ENCODE assay signal across 8 cellular contexts in genomic region chr4:165325732-165326512, GRCh38. TPM values are rescaled to one million over a fixed set of nuclear protein-coding genes. Genes with fewer than 3 reads are reported as not detected.
DNase-seq lines count a peak whose midpoint lies in the region; ATAC-seq, FAIRE-seq and TF ChIP-seq lines count a peak whose summit lies in the region.

No MANE protein-coding gene starts in this region.

- TF ChIP-seq CTCF in OCI-LY1 (IDR thresholded peaks at IDR 0.05; ENCODE audit: low read length) (no peak), endothelial cell (IDR thresholded peaks at IDR 0.05; ENCODE audit: unreplicated experiment) (no peak), omental fat pad (IDR thresholded peaks at IDR 0.05) (no peak), transverse colon (IDR thresholded peaks at IDR 0.05) (no peak)

- TF ChIP-seq EP300 in transverse colon (IDR thresholded peaks at IDR 0.05; ENCODE audit: low read depth): no peak

- peak overlapping the region; percentile 90 for H3K27ac Mint-ChIP-seq in endothelial cell (ENCODE audit: unreplicated experiment)

- FAIRE-seq in GM12892 (lab: Jason Lieb, UNC): peak; percentile 9

- peaks cover 11% of the 10 kb centered on the region for H3K36me3 Mint-ChIP-seq in endothelial cell (ENCODE audit: low read depth, unreplicated experiment)

- no peak for DNase-seq in GM12892 (ENCODE audit: insufficient read length)
- DNase-seq in endothelial cell (ENCODE audit: low spot score): no peak
- DNase-seq in omental fat pad (ENCODE audit: low spot score): no peak
- DNase-seq in transverse colon: no peak
- DNase-seq in hypothalamus (lab: John Stamatoyannopoulos, UW): no peak
- no peak for DNase-seq in KBM-7

- 60 to 70% methylated on average over 7 to 8 of the region's 8 CpGs for WGBS in transverse colon (ENCODE audit: low coverage in 1 of 2), 2 donors

- peaks cover 3% of the 10 kb centered on the region for H3K27me3 Mint-ChIP-seq in endothelial cell (ENCODE audit: unreplicated experiment)

- H3K27ac ChIP-seq in OCI-LY1 (ENCODE audit: low read depth, low read length, poor library complexity, severe bottlenecking) (peak overlapping the region; percentile 83), transverse colon (peak overlapping the region in 1 of 4 donors; percentile 92)

- H3K4me3 Mint-ChIP-seq in endothelial cell (ENCODE audit: unreplicated experiment): peak overlapping the region; percentile 53

- H3K4me1 Mint-ChIP-seq in endothelial cell (ENCODE audit: unreplicated experiment): peaks cover 15% of the 10 kb centered on the region

- H3K36me3 ChIP-seq in OCI-LY1 (ENCODE audit: insufficient read depth, low read length) (peaks cover 36% of the 10 kb centered on the region), transverse colon (no peaks in the 10 kb centered on the region)

- H3K9me2 ChIP-seq in OCI-LY1 (ENCODE audit: low read depth, low read length): no peaks in the 10 kb centered on the region

- intact Hi-C loops in transverse colon (cut with DNase I; ENCODE audit: low total_unique reads): no loop called here

- TF ChIP-seq POLR2A in GM12892 (IDR thresholded peaks at IDR 0.05; ENCODE audit: low read depth, low read length): no peak
- no peak for TF ChIP-seq POLR2A in transverse colon (IDR thresholded peaks at IDR 0.05)

- no peaks in the 10 kb centered on the region; the same call in 1 of the 2 replicates for H3F3A ChIP-seq in OCI-LY1 (ENCODE audit: insufficient read depth, low read length)

- H3K4me2 ChIP-seq in OCI-LY1 (ENCODE audit: low read length): peak overlapping the region; percentile 97

- H4K20me1 ChIP-seq in OCI-LY1 (ENCODE audit: insufficient read depth, low read length): peaks cover 4% of the 10 kb centered on the region; the same call in 1 of the 2 replicates

- ATAC-seq in omental fat pad (ENCODE audit: low FRiP score) (peak; percentile 7), HG02938 (IDR thresholded peaks at IDR 0.05; ENCODE audit: unreplicated experiment) (no peak)

- H3K9ac ChIP-seq in OCI-LY1 (ENCODE audit: low read length): peak overlapping the region; percentile 88

- H3K9me3 Mint-ChIP-seq in endothelial cell (ENCODE audit: unreplicated experiment): no peaks in the 10 kb centered on the region

- in situ Hi-C loops in transverse colon (cut with MboI; ENCODE audit: low pct_ligation_motif_present in 1 of 4, low pct_unique_long_range_greater_than_20kb in 1 of 4, low sequenced_read_pairs in 3 of 4): loop anchor here in 2 of 4 donors (10.0 to 25.0 kb wide), 3 partner anchors 114 to 189 kb away; partner anchors contain the start of gene KLHL2 (in 2 of the 2)
- in situ Hi-C loops in KBM-7 (cut with MboI; ENCODE audit: low pct_unique_long_range_greater_than_20kb, low sequenced_read_pairs): loop anchor here (25.0 kb wide), 1 partner anchor 189 kb away; no protein-coding TSS in a partner anchor

- peak overlapping the region; percentile 96 for H3K4me3 ChIP-seq in OCI-LY1 (ENCODE audit: low read depth, low read length, poor library complexity, severe bottlenecking)
- peak overlapping the region in 1 of 4 donors; percentile 78 for H3K4me3 ChIP-seq in transverse colon

- peak overlapping the region; percentile 96; the same call in 1 of the 2 replicates for H2AFZ ChIP-seq in OCI-LY1 (ENCODE audit: low read length)

- H3K4me1 ChIP-seq in OCI-LY1 (ENCODE audit: insufficient read depth, low read length, severe bottlenecking) (peaks cover 32% of the 10 kb centered on the region), transverse colon (peaks cover 10 to 35% (median 21%) of the 10 kb centered on the region in 4 donors)

- H3K27me3 ChIP-seq in OCI-LY1 (ENCODE audit: insufficient read depth, low read length) (no peaks in the 10 kb centered on the region), transverse colon (no peaks in the 10 kb centered on the region)

- peaks cover 4% of the 10 kb centered on the region; the same call in 1 of the 2 replicates for H3K9me3 ChIP-seq in OCI-LY1 (ENCODE audit: low read length)
- H3K9me3 ChIP-seq in transverse colon: no peaks in the 10 kb centered on the region

- peaks cover 33% of the 10 kb centered on the region for H3K79me2 ChIP-seq in OCI-LY1 (ENCODE audit: insufficient read depth, low read length)

RNA-seq across cellular contexts. Expression of gene MSMO1, which starts 1.5 kb away (rescaled TPM):
- polyA plus RNA-seq in GM12892 (2012; ENCODE audit: missing spikeins): 55.8 TPM
- total RNA-seq in endothelial cell (ENCODE audit: unreplicated experiment): 118 TPM
- 10 to 100 TPM; 13.2 to 45.2 (median 19.3) TPM for total RNA-seq in omental fat pad
- total RNA-seq in transverse colon: 10 to 100 TPM; 30.3 to 58.0 (median 36.5) TPM

RNA-seq across cellular contexts. Expression of gene CPE, which starts 52.9 kb away (rescaled TPM):
- not detected for polyA plus RNA-seq in GM12892 (2012; ENCODE audit: missing spikeins)
- 2.3 TPM for total RNA-seq in endothelial cell (ENCODE audit: unreplicated experiment)
- total RNA-seq in omental fat pad: 100 to 1,000 TPM; 102 to 224 (median 135) TPM
- 10 to 100 TPM in 2 of 4 donors, 1 to 10 TPM in 2; 7.5 to 29.1 (median 12.3) TPM for total RNA-seq in transverse colon
